In the genomic region with DNA sequence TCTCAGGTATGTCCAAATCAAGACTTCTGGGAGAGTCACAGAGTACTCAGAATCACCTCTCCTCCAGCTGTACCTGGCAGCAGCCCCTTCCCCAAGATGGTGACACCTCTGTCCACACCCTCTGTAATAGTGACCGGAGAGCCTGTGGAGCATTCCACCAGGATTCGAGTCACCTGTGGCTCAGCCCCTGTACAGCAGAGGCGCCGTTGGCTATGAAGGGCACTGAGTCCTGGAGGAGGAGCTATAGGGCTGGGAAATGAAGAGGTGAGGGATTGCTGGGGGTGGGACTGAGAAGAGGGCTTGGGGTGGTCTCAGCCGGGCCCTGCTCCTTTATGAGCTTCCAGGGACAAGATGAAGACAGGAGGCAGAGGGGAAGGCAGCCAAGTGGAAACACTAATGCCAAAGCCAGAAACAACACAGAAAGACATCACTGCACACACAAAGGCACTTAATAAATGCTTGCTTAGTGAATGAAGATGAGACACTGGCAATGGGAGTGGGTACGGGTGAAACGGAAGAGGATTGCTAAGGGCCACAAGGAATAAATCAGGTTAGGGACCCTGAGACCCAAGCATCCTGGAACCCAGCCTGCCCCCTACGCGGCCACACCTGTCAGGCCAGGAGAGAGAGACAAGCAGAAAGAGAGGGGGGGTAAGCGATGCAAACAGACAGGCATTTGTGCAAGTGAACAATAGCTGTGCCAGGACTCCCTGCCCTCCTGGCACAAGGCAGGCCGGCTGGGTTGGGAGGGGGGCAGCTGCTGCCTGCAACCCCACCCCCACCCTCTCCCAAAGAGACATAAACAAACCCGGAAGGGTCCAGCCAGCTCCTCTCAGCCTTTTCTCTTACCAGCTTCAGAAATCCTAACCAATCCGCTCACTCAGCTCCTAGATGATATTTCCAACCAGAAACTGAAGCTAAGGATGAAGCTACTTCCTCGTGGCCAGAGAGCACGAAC, we compare ENCODE assay signal across 8 cellular contexts. TPM values are rescaled to one million over a fixed set of nuclear protein-coding genes. Genes with fewer than 3 reads are reported as not detected.
DNase-seq lines count a peak whose midpoint lies in the region; ATAC-seq, FAIRE-seq and TF ChIP-seq lines count a peak whose summit lies in the region.

No MANE protein-coding gene starts in this region.

- H3K4me2 ChIP-seq in HepG2 (ENCODE audit: low read depth, low read length), result peak overlapping the region; percentile 92; the same call in 1 of the 2 replicates

- no peaks in the 10 kb centered on the region; a peak in 1 of 5 replicates for H3K27me3 ChIP-seq in HepG2 (ENCODE audit: control insufficient read depth in 1 of 2, insufficient read depth in 2 of 2, low read length in 2 of 2)
- H3K27me3 ChIP-seq in right lobe of liver, result no peaks in the 10 kb centered on the region
- H3K27me3 ChIP-seq in adipocyte (replicated peaks; ENCODE audit: control insufficient read depth, insufficient read depth, low read length), result no peaks in the 10 kb centered on the region
- H3K27me3 ChIP-seq in left lung, result no peaks in the 10 kb centered on the region
- H3K27me3 ChIP-seq in tibial artery, result no peaks in the 10 kb centered on the region

- H2AFZ ChIP-seq in HepG2 (ENCODE audit: low read length), result no peak overlapping the region

- TF ChIP-seq CTCF in HepG2 (CRISPR knock-in tag; IDR thresholded peaks at IDR 0.05) (no peak), right lobe of liver (IDR thresholded peaks at IDR 0.05) (no peak), left lung (IDR thresholded peaks at IDR 0.05) (no peak), tibial artery (IDR thresholded peaks at IDR 0.05) (no peak)

- no peak overlapping the region; a peak in 1 of 6 replicates for H3K4me3 ChIP-seq in HepG2 (replicated peaks in 1 of 3; ENCODE audit: insufficient read depth in 1 of 3, low read depth in 2 of 3, low read length in 3 of 3)
- peak overlapping the region in 1 of 3 donors; percentile 4 for H3K4me3 ChIP-seq in right lobe of liver
- H3K4me3 ChIP-seq in adipocyte (ENCODE audit: low read length), result peak overlapping the region; percentile 88
- peak overlapping the region; percentile 60 to 98 for H3K4me3 ChIP-seq in left lung
- H3K4me3 ChIP-seq in tibial artery, result peak overlapping the region; percentile 89 to 98

- DNase-seq in HepG2 (ENCODE audit: low spot score), result no peak
- no peak for DNase-seq in right lobe of liver
- DNase-seq in adipocyte (ENCODE audit: low read depth), result no peak
- DNase-seq in left lung, result no peak
- no peak for DNase-seq in tibial artery
- no peak for DNase-seq in left colon
- DNase-seq in stimulated activated CD4-positive, alpha-beta T cell treated with anti-CD3 and anti-CD28 coated beads, Interleukin-2, amount 100 ng/mL, for 24 hours, result no peak

- TF ChIP-seq EP300 in HepG2 (IDR thresholded peaks at IDR 0.05; ENCODE audit: low read depth in 2 of 2, low read length in 2 of 2) (no peak), HepG2 (CRISPR knock-in tag; IDR thresholded peaks at IDR 0.05; ENCODE audit: borderline replicate concordance) (no peak)

- POLR2A ChIA-PET in HepG2 (lab: Yijun Ruan, JAX), result interaction anchor here (0.8 to 13.5 kb wide), 5 partner anchors 7 to 40 kb away, joined by 3 to 390 read pairs (median 10); partner anchors contain the start of genes KHDC4 and RXFP4

- FAIRE-seq in HepG2 (lab: Jason Lieb, UNC), result no peak

- 88% methylated on average over 15 of the region's 15 CpGs for WGBS in HepG2 (ENCODE audit: low lambda C conversion rate)
- 67% methylated on average over 11 of the region's 15 CpGs for whole genome bisulfite sequencing in right lobe of liver (ENCODE audit: insufficient coverage, low coverage, low lambda C conversion rate, missing lambda C conversion rate)

- ATAC-seq in HepG2 (no peak), right lobe of liver (no peak), left lung (no peak), HG03175 (IDR thresholded peaks at IDR 0.05; ENCODE audit: unreplicated experiment) (no peak), left colon (no peak)

- TF ChIP-seq RAD21 in HepG2 (CRISPR knock-in tag; IDR thresholded peaks at IDR 0.05), result no peak

- BruUV-seq in HepG2 (replicated peaks; lab: Mats Ljungman, UMichigan), result no TSS peak

- intact Hi-C loops in HepG2 (cut with micrococcal nuclease; ENCODE audit: unreplicated experiment) (loop anchor here (5.0 kb wide), 1 partner anchor 32 kb away; the partner anchor contains the start of gene RXFP4), right lobe of liver (cut with DNase I) (no loop called here), left lung (cut with DNase I) (no loop called here), tibial artery (cut with DNase I; ENCODE audit: low total_unique reads) (no loop called here), left colon (cut with DNase I, micrococcal nuclease) (no loop called here)

- H3K9ac ChIP-seq in HepG2 (ENCODE audit: insufficient read depth, low read depth, low read length) (no peak overlapping the region), adipocyte (ENCODE audit: low read length) (peak overlapping the region; percentile 97)

- no peak for TF ChIP-seq POLR2A in HepG2 (IDR thresholded peaks at IDR 0.05; ENCODE audit: insufficient read depth in 1 of 2, low read depth in 2 of 2, low read length in 2 of 2)
- no peak for TF ChIP-seq POLR2A in right lobe of liver (IDR thresholded peaks at IDR 0.05)

- H3K36me3 ChIP-seq in HepG2 (replicated peaks in 1 of 2; ENCODE audit: control insufficient read depth in 1 of 2, insufficient read depth in 2 of 2, low read length in 2 of 2), result peaks cover 5 to 6% of the 10 kb centered on the region in 2 experiments; a peak in 4 of 5 replicates
- H3K36me3 ChIP-seq in right lobe of liver, result no peaks in the 10 kb centered on the region
- H3K36me3 ChIP-seq in adipocyte (ENCODE audit: control insufficient read depth, insufficient read depth, low read length, severe bottlenecking), result peaks cover 27% of the 10 kb centered on the region
- peaks cover 0 to 19% of the 10 kb centered on the region in 2 donors for H3K36me3 ChIP-seq in left lung
- H3K36me3 ChIP-seq in tibial artery, result peaks cover 0 to 5% (median 1%) of the 10 kb centered on the region in 3 donors

- H3K4me1 ChIP-seq in HepG2 (ENCODE audit: insufficient read depth, low read length) (peaks cover 83% of the 10 kb centered on the region), right lobe of liver (peaks cover 0 to 16% (median 2%) of the 10 kb centered on the region in 4 donors), adipocyte (ENCODE audit: control insufficient read depth, insufficient read depth, low read length) (peaks cover 55% of the 10 kb centered on the region), left lung (peaks cover 65 to 80% of the 10 kb centered on the region in 2 donors), tibial artery (peaks cover 5 to 80% (median 69%) of the 10 kb centered on the region in 4 donors)

- CTCF ChIA-PET in HepG2 (lab: Yijun Ruan, JAX; ENCODE audit: low intra/inter-chr PET ratio, low total read pairs), result no interaction called here

- H3K27ac ChIP-seq in HepG2 (ENCODE audit: extremely low read length, insufficient read depth, low read length) (peak overlapping the region; percentile 13), right lobe of liver (no peak overlapping the region), left lung (peak overlapping the region; percentile 92 to 96), tibial artery (peak overlapping the region; percentile 98 to 99)

- in situ Hi-C loops in HepG2 (cut with HindIII; ENCODE audit: extremely low pct_ligation_motif_present, low pct_unique_long_range_greater_than_20kb), result no loop called here

- H3K9me3 ChIP-seq in HepG2 (ENCODE audit: low read length) (no peaks in the 10 kb centered on the region), right lobe of liver (no peaks in the 10 kb centered on the region), adipocyte (ENCODE audit: control insufficient read depth, low read length) (no peaks in the 10 kb centered on the region), left lung (no peaks in the 10 kb centered on the region), tibial artery (no peaks in the 10 kb centered on the region)

- H4K20me1 ChIP-seq in HepG2 (ENCODE audit: insufficient read depth, low read length), result 0 out of 2 replicates have a peak, but pooled peaks cover 2% of the 10 kb centered on the region

- H3K79me2 ChIP-seq in HepG2 (ENCODE audit: insufficient read depth, low read length), result peaks cover 69% of the 10 kb centered on the region

RNA-seq across cellular contexts. Expression of gene ARHGEF2, which starts 3.9 kb away (rescaled TPM):
- total RNA-seq in HepG2 (2016; rRNA removed; fragmentation: Illumina TruSeq; extraction: Trizol) (15.0 and 16.1 TPM in 2 replicates), right lobe of liver (10 to 100 TPM in 4 of 6 experiments, 1 to 10 TPM in 2; 7.9 to 23.8 (median 13.1) TPM), left lung (100 to 1,000 TPM; 158 to 290 TPM), left colon (100 to 1,000 TPM in 1 of 2 donors, 10 to 100 TPM in 1; 99.3 to 103 TPM)
- 7.7 and 8.4 TPM in 2 replicates for total RNA-seq in HepG2 (2016; cell fraction: cytosol; rRNA removed; fragmentation: Illumina TruSeq; extraction: Trizol; ENCODE audit: low read depth)
- total RNA-seq in HepG2 (2016; cell fraction: insoluble cytoplasmic fraction; rRNA removed; fragmentation: Illumina TruSeq; extraction: Trizol), result 12.9 and 18.6 TPM in 2 replicates
- total RNA-seq in HepG2 (2016; cell fraction: membrane; rRNA removed; fragmentation: Illumina TruSeq; extraction: Trizol), result 10.3 and 11.1 TPM in 2 replicates
- 13.2 and 15.5 TPM in 2 replicates for total RNA-seq in HepG2 (2016; cell fraction: nucleus; rRNA removed; fragmentation: Illumina TruSeq; extraction: Trizol)
- polyA plus RNA-seq in HepG2 (2011; rRNA removed), result 32.1 and 33.1 TPM in 2 replicates
- polyA plus RNA-seq in HepG2 (2011; cell fraction: cytosol; rRNA removed), result 15.2 and 17.5 TPM in 2 replicates
- 104 and 108 TPM in 2 replicates for polyA plus RNA-seq in HepG2 (2011; cell fraction: nucleus; rRNA removed)
- polyA plus RNA-seq in HepG2 (2012), result 28.0 and 37.8 TPM in 2 replicates
- polyA plus RNA-seq in HepG2 (2016; cell fraction: cytosol; fragmentation: Illumina TruSeq; extraction: Trizol; ENCODE audit: low read depth), result 1.9 and 2.0 TPM in 2 replicates
- polyA plus RNA-seq in HepG2 (2016; cell fraction: insoluble cytoplasmic fraction; fragmentation: Illumina TruSeq; extraction: Trizol; ENCODE audit: low read depth), result 13.1 and 13.4 TPM in 2 replicates
- polyA plus RNA-seq in HepG2 (2016; cell fraction: membrane; fragmentation: Illumina TruSeq; extraction: Trizol; ENCODE audit: low read depth), result 3.6 and 3.8 TPM in 2 replicates
- 34.1 and 35.2 TPM in 2 replicates for polyA plus RNA-seq in HepG2 (2016; cell fraction: nucleus; fragmentation: Illumina TruSeq; extraction: Trizol; ENCODE audit: insufficient read depth, low read depth)
- polyA minus RNA-seq in HepG2 (2011; rRNA and poly(A)+ RNA removed; ENCODE audit: low replicate concordance), result 54.1 and 96.8 TPM in 2 replicates
- 17.6 and 19.9 TPM in 2 replicates for polyA minus RNA-seq in HepG2 (2011; cell fraction: cytosol; rRNA and poly(A)+ RNA removed)
- 50.0 and 65.8 TPM in 2 replicates for polyA minus RNA-seq in HepG2 (2011; cell fraction: nucleus; rRNA and poly(A)+ RNA removed)

RNA-seq across cellular contexts. Expression of gene RXFP4, which starts 33.0 kb away (rescaled TPM):
- total RNA-seq in HepG2 (2016; rRNA removed; fragmentation: Illumina TruSeq; extraction: Trizol), result 0.38 TPM in 1 of 2 replicates, not detected in the other
- total RNA-seq in HepG2 (2016; cell fraction: cytosol; rRNA removed; fragmentation: Illumina TruSeq; extraction: Trizol; ENCODE audit: low read depth), result not detected in 2 replicates
- 0.25 and 0.28 TPM in 2 replicates for total RNA-seq in HepG2 (2016; cell fraction: insoluble cytoplasmic fraction; rRNA removed; fragmentation: Illumina TruSeq; extraction: Trizol)
- not detected in 2 replicates for total RNA-seq in HepG2 (2016; cell fraction: membrane; rRNA removed; fragmentation: Illumina TruSeq; extraction: Trizol)
- total RNA-seq in HepG2 (2016; cell fraction: nucleus; rRNA removed; fragmentation: Illumina TruSeq; extraction: Trizol), result 0.31 TPM in 1 of 2 replicates, not detected in the other
- 1.4 and 1.9 TPM in 2 replicates for polyA plus RNA-seq in HepG2 (2011; rRNA removed)
- 1.3 and 2.1 TPM in 2 replicates for polyA plus RNA-seq in HepG2 (2011; cell fraction: cytosol; rRNA removed)
- polyA plus RNA-seq in HepG2 (2011; cell fraction: nucleus; rRNA removed), result 0.42 and 0.48 TPM in 2 replicates
- 0.48 and 0.72 TPM in 2 replicates for polyA plus RNA-seq in HepG2 (2012)
- 0.08 TPM in 1 of 2 replicates, not detected in the other for polyA plus RNA-seq in HepG2 (2016; cell fraction: cytosol; fragmentation: Illumina TruSeq; extraction: Trizol; ENCODE audit: low read depth)
- not detected in 2 replicates for polyA plus RNA-seq in HepG2 (2016; cell fraction: insoluble cytoplasmic fraction; fragmentation: Illumina TruSeq; extraction: Trizol; ENCODE audit: low read depth)
- polyA plus RNA-seq in HepG2 (2016; cell fraction: membrane; fragmentation: Illumina TruSeq; extraction: Trizol; ENCODE audit: low read depth), result not detected in 2 replicates
- polyA plus RNA-seq in HepG2 (2016; cell fraction: nucleus; fragmentation: Illumina TruSeq; extraction: Trizol; ENCODE audit: insufficient read depth, low read depth), result 0.64 and 0.79 TPM in 2 replicates
- 1.4 and 2.7 TPM in 2 replicates for polyA minus RNA-seq in HepG2 (2011; rRNA and poly(A)+ RNA removed; ENCODE audit: low replicate concordance)
- 0.49 TPM in 1 of 2 replicates, not detected in the other for polyA minus RNA-seq in HepG2 (2011; cell fraction: cytosol; rRNA and poly(A)+ RNA removed)
- polyA minus RNA-seq in HepG2 (2011; cell fraction: nucleus; rRNA and poly(A)+ RNA removed), result 0.39 and 1.1 TPM in 2 replicates
- total RNA-seq in right lobe of liver, result not detected
- total RNA-seq in left lung, result not detected
- total RNA-seq in left colon, result 1 to 10 TPM; 5.2 to 5.6 TPM

RNA-seq across cellular contexts. Expression of gene KHDC4, which starts 40.3 kb away (rescaled TPM):
- 15.9 and 33.5 TPM in 2 replicates for total RNA-seq in HepG2 (2016; rRNA removed; fragmentation: Illumina TruSeq; extraction: Trizol)
- total RNA-seq in HepG2 (2016; cell fraction: cytosol; rRNA removed; fragmentation: Illumina TruSeq; extraction: Trizol; ENCODE audit: low read depth), result 17.8 and 22.2 TPM in 2 replicates
- total RNA-seq in HepG2 (2016; cell fraction: insoluble cytoplasmic fraction; rRNA removed; fragmentation: Illumina TruSeq; extraction: Trizol), result 17.1 and 30.7 TPM in 2 replicates
- total RNA-seq in HepG2 (2016; cell fraction: membrane; rRNA removed; fragmentation: Illumina TruSeq; extraction: Trizol), result 16.0 and 18.2 TPM in 2 replicates
- total RNA-seq in HepG2 (2016; cell fraction: nucleus; rRNA removed; fragmentation: Illumina TruSeq; extraction: Trizol), result 51.8 and 57.5 TPM in 2 replicates
- polyA plus RNA-seq in HepG2 (2011; rRNA removed), result 74.5 and 92.0 TPM in 2 replicates
- 35.4 and 38.7 TPM in 2 replicates for polyA plus RNA-seq in HepG2 (2011; cell fraction: cytosol; rRNA removed)
- 126 and 134 TPM in 2 replicates for polyA plus RNA-seq in HepG2 (2011; cell fraction: nucleus; rRNA removed)
- polyA plus RNA-seq in HepG2 (2012), result 37.2 and 38.4 TPM in 2 replicates
- polyA plus RNA-seq in HepG2 (2016; cell fraction: cytosol; fragmentation: Illumina TruSeq; extraction: Trizol; ENCODE audit: low read depth), result 2.1 and 2.5 TPM in 2 replicates
- 14.7 and 16.3 TPM in 2 replicates for polyA plus RNA-seq in HepG2 (2016; cell fraction: insoluble cytoplasmic fraction; fragmentation: Illumina TruSeq; extraction: Trizol; ENCODE audit: low read depth)
- 4.2 and 4.7 TPM in 2 replicates for polyA plus RNA-seq in HepG2 (2016; cell fraction: membrane; fragmentation: Illumina TruSeq; extraction: Trizol; ENCODE audit: low read depth)
- 113 and 121 TPM in 2 replicates for polyA plus RNA-seq in HepG2 (2016; cell fraction: nucleus; fragmentation: Illumina TruSeq; extraction: Trizol; ENCODE audit: insufficient read depth, low read depth)
- 83.9 and 155 TPM in 2 replicates for polyA minus RNA-seq in HepG2 (2011; rRNA and poly(A)+ RNA removed; ENCODE audit: low replicate concordance)
- 19.6 and 24.9 TPM in 2 replicates for polyA minus RNA-seq in HepG2 (2011; cell fraction: cytosol; rRNA and poly(A)+ RNA removed)
- 113 and 148 TPM in 2 replicates for polyA minus RNA-seq in HepG2 (2011; cell fraction: nucleus; rRNA and poly(A)+ RNA removed)
- 10 to 100 TPM; 14.1 to 19.0 (median 17.2) TPM for total RNA-seq in right lobe of liver
- total RNA-seq in left lung, result 10 to 100 TPM; 38.2 to 39.3 TPM
- total RNA-seq in left colon, result 10 to 100 TPM; 45.6 to 54.1 TPM

RNA-seq across cellular contexts. Expression of gene SSR2, which starts 46.3 kb away (rescaled TPM):
- 150 and 284 TPM in 2 replicates for total RNA-seq in HepG2 (2016; rRNA removed; fragmentation: Illumina TruSeq; extraction: Trizol)
- 92.7 and 103 TPM in 2 replicates for total RNA-seq in HepG2 (2016; cell fraction: cytosol; rRNA removed; fragmentation: Illumina TruSeq; extraction: Trizol; ENCODE audit: low read depth)
- 138 and 293 TPM in 2 replicates for total RNA-seq in HepG2 (2016; cell fraction: insoluble cytoplasmic fraction; rRNA removed; fragmentation: Illumina TruSeq; extraction: Trizol)
- 147 and 165 TPM in 2 replicates for total RNA-seq in HepG2 (2016; cell fraction: membrane; rRNA removed; fragmentation: Illumina TruSeq; extraction: Trizol)
- total RNA-seq in HepG2 (2016; cell fraction: nucleus; rRNA removed; fragmentation: Illumina TruSeq; extraction: Trizol), result 188 and 211 TPM in 2 replicates
- polyA plus RNA-seq in HepG2 (2011; rRNA removed), result 442 and 461 TPM in 2 replicates
- 664 and 870 TPM in 2 replicates for polyA plus RNA-seq in HepG2 (2011; cell fraction: cytosol; rRNA removed)
- 174 and 212 TPM in 2 replicates for polyA plus RNA-seq in HepG2 (2011; cell fraction: nucleus; rRNA removed)
- polyA plus RNA-seq in HepG2 (2012), result 199 and 208 TPM in 2 replicates
- 105 and 112 TPM in 2 replicates for polyA plus RNA-seq in HepG2 (2016; cell fraction: cytosol; fragmentation: Illumina TruSeq; extraction: Trizol; ENCODE audit: low read depth)
- polyA plus RNA-seq in HepG2 (2016; cell fraction: insoluble cytoplasmic fraction; fragmentation: Illumina TruSeq; extraction: Trizol; ENCODE audit: low read depth), result 153 and 154 TPM in 2 replicates
- 145 and 154 TPM in 2 replicates for polyA plus RNA-seq in HepG2 (2016; cell fraction: membrane; fragmentation: Illumina TruSeq; extraction: Trizol; ENCODE audit: low read depth)
- polyA plus RNA-seq in HepG2 (2016; cell fraction: nucleus; fragmentation: Illumina TruSeq; extraction: Trizol; ENCODE audit: insufficient read depth, low read depth), result 326 and 354 TPM in 2 replicates
- polyA minus RNA-seq in HepG2 (2011; rRNA and poly(A)+ RNA removed; ENCODE audit: low replicate concordance), result 359 and 489 TPM in 2 replicates
- polyA minus RNA-seq in HepG2 (2011; cell fraction: cytosol; rRNA and poly(A)+ RNA removed), result 105 and 115 TPM in 2 replicates
- polyA minus RNA-seq in HepG2 (2011; cell fraction: nucleus; rRNA and poly(A)+ RNA removed), result 44.5 and 56.7 TPM in 2 replicates
- 100 to 1,000 TPM in 4 of 6 experiments, 10 to 100 TPM in 2; 59.5 to 227 (median 103) TPM for total RNA-seq in right lobe of liver
- total RNA-seq in left lung, result 100 to 1,000 TPM; 284 to 296 TPM
- total RNA-seq in left colon, result 100 to 1,000 TPM; 180 TPM

Comparison
In these comparisons a context has a peak if more than half of its experiments do, and no peak if none do; other contexts are left out.
1. H3K27ac ChIP-seq: peak in HepG2 (single experiment), left lung (2 of 2) and tibial artery (2 of 2); none in right lobe of liver (0 of 3).
2. H3K4me3 ChIP-seq: peak in adipocyte (single experiment), left lung (2 of 2) and tibial artery (2 of 2); none in HepG2 (0 of 3).